Comparison of ENCODE assay signal across 8 cellular contexts in the genomic region with DNA sequence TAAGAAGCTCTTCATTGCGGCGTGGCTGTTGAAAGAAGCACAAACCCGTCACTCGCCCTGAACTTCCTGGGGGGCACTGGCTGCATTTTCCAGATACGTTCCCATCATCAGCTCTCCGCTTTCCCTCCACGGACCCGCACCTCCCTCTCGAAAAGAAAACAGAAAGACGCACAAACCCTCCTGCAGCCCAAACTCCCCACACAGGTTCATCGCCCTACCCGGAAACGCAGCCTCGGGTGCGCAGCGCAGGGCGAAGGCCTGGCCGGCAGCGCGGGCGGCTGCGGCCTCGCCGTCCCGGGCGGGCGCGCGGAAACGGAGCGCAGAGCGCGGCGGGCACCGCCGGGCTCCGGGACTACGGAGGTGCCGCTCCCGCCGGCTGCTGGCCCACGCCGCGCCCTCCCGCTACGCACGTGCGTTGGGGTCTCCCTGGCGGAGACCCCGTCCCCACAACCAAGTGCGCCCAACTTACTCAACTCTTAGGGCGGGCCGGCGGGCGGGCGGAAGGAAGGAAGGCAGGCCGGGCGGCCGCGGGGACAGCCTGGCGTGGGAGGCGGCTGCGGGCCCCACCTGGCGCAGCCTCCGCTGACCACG. TPM values are rescaled to one million over a fixed set of nuclear protein-coding genes. Genes with fewer than 3 reads are reported as not detected.
A peak's percentile ranks its signal among the peaks of the same experiment; 100 is the strongest.
DNase-seq lines count a peak whose midpoint lies in the region; ATAC-seq, FAIRE-seq and TF ChIP-seq lines count a peak whose summit lies in the region.

No MANE protein-coding gene starts in this region.

- no peaks in the 10 kb centered on the region for H4K20me1 ChIP-seq in keratinocyte (ENCODE audit: control insufficient read depth, extremely low read depth, insufficient read depth, low read length)

- H3K79me2 ChIP-seq in keratinocyte (ENCODE audit: control insufficient read depth, insufficient read depth, low read length), result peaks cover 55% of the 10 kb centered on the region

- ATAC-seq in CD4-positive, CD25-positive, alpha-beta regulatory T cell (ENCODE audit: low read depth in 2 of 2), result peak; percentile 30 to 45
- peak; percentile 55 for ATAC-seq in HG03354 (IDR thresholded peaks at IDR 0.05; ENCODE audit: poor library complexity, severe bottlenecking, unreplicated experiment)

- DNase-seq in CD4-positive, CD25-positive, alpha-beta regulatory T cell, result peak; percentile 33 to 80 (median 64)
- peak; percentile 10 for DNase-seq in GM19239 (ENCODE audit: insufficient read length, low spot score)
- peak; percentile 40 for DNase-seq in T-helper 9 cell
- DNase-seq in T47D (ENCODE audit: low read depth in 1 of 2, low spot score in 1 of 2), result peak; percentile 19 to 38
- DNase-seq in keratinocyte (ENCODE audit: low read depth, low spot score), result no peak
- peak; percentile 52 for DNase-seq in stimulated activated CD4-positive, alpha-beta T cell treated with anti-CD3 and anti-CD28 coated beads, Interleukin-4, amount 100 ng/mL, for 1 hour
- no peak for DNase-seq in NCI-H2107 (lab: John Stamatoyannopoulos, UW)

- peak overlapping the region; percentile 93 for H3K4me2 ChIP-seq in keratinocyte (ENCODE audit: control insufficient read depth, extremely low read depth, insufficient read depth, low read depth, low read length)

- peaks cover 33% of the 10 kb centered on the region for H3K36me3 Mint-ChIP-seq in CD4-positive, CD25-positive, alpha-beta regulatory T cell

- peaks cover 45% of the 10 kb centered on the region for H3K4me1 ChIP-seq in CD4-positive, CD25-positive, alpha-beta regulatory T cell (ENCODE audit: control insufficient read depth, insufficient read depth, low read length, poor library complexity, severe bottlenecking)
- H3K4me1 ChIP-seq in keratinocyte (ENCODE audit: control insufficient read depth, extremely low read depth, insufficient read depth, low read length), result peaks cover 14% of the 10 kb centered on the region

- H3K9me3 ChIP-seq in CD4-positive, CD25-positive, alpha-beta regulatory T cell (ENCODE audit: control insufficient read depth in 2 of 2, low read length in 2 of 2), result no peaks in the 10 kb centered on the region
- H3K9me3 ChIP-seq in keratinocyte (ENCODE audit: control insufficient read depth, low read depth, low read length), result no peaks in the 10 kb centered on the region

- no peaks in the 10 kb centered on the region for H3K9me3 Mint-ChIP-seq in CD4-positive, CD25-positive, alpha-beta regulatory T cell

- peak overlapping the region; percentile 89 for H3K9ac ChIP-seq in keratinocyte (ENCODE audit: control insufficient read depth, extremely low read depth, insufficient read depth, low read length)

- H3K27ac Mint-ChIP-seq in CD4-positive, CD25-positive, alpha-beta regulatory T cell, result peak overlapping the region; percentile 98 to 100 (median 98)

- peak overlapping the region; percentile 99 to 100 (median 100) for H3K4me3 Mint-ChIP-seq in CD4-positive, CD25-positive, alpha-beta regulatory T cell

- peak overlapping the region; percentile 93 for H3K27ac ChIP-seq in CD4-positive, CD25-positive, alpha-beta regulatory T cell (ENCODE audit: insufficient read depth, low read length, poor library complexity, severe bottlenecking)
- H3K27ac ChIP-seq in keratinocyte (ENCODE audit: control insufficient read depth, insufficient read depth, low read length), result peak overlapping the region; percentile 81

- H2AFZ ChIP-seq in keratinocyte (ENCODE audit: control insufficient read depth, low read length), result peak overlapping the region; percentile 56

- dilution Hi-C loops in keratinocyte (cut with MboI; ENCODE audit: extremely low pct_ligation_motif_present, low sequenced_read_pairs), result no loop called here

- H3K9me1 ChIP-seq in keratinocyte (ENCODE audit: control insufficient read depth, extremely low read depth, insufficient read depth, low read length), result no peaks in the 10 kb centered on the region

- no peaks in the 10 kb centered on the region for H3K27me3 ChIP-seq in CD4-positive, CD25-positive, alpha-beta regulatory T cell (ENCODE audit: control insufficient read depth, insufficient read depth, low read length)
- no peaks in the 10 kb centered on the region for H3K27me3 ChIP-seq in keratinocyte (ENCODE audit: control insufficient read depth, extremely low read depth, insufficient read depth, low read length)

- peaks cover 36 to 58% (median 49%) of the 10 kb centered on the region in 4 donors for H3K4me1 Mint-ChIP-seq in CD4-positive, CD25-positive, alpha-beta regulatory T cell

- TF ChIP-seq CTCF in keratinocyte (optimal IDR thresholded peaks at IDR 0.05 in 1 of 3, IDR thresholded peaks at IDR 0.05 in 1 of 3, conservative IDR thresholded peaks at IDR 0.05 in 1 of 3; ENCODE audit: extremely low read depth in 1 of 3, insufficient read depth in 2 of 3, low read length in 3 of 3), result no peak

- peak overlapping the region; percentile 94 for H3K4me3 ChIP-seq in CD4-positive, CD25-positive, alpha-beta regulatory T cell (ENCODE audit: low read depth, low read length)
- peak overlapping the region; percentile 85 to 92 (median 88) for H3K4me3 ChIP-seq in keratinocyte (ENCODE audit: control insufficient read depth in 2 of 3, extremely low read depth in 1 of 3, insufficient read depth in 2 of 3, low read depth in 1 of 3, low read length in 3 of 3)

- peak; percentile 48 for FAIRE-seq in GM19239 (lab: Jason Lieb, UNC)
- no peak for FAIRE-seq in keratinocyte (lab: Jason Lieb, UNC)

- H3K27me3 Mint-ChIP-seq in CD4-positive, CD25-positive, alpha-beta regulatory T cell, result peaks cover 4% of the 10 kb centered on the region

- peaks cover 26% of the 10 kb centered on the region for H3K36me3 ChIP-seq in CD4-positive, CD25-positive, alpha-beta regulatory T cell (ENCODE audit: control insufficient read depth, insufficient read depth, low read length)
- H3K36me3 ChIP-seq in keratinocyte (ENCODE audit: control insufficient read depth in 2 of 2, extremely low read depth in 1 of 2, insufficient read depth in 2 of 2, low read length in 2 of 2), result peaks cover 1 to 4% of the 10 kb centered on the region in 2 experiments

- in situ Hi-C loops in T47D (cut with HindIII; ENCODE audit: low pct_unique_long_range_greater_than_20kb, low sequenced_read_pairs), result no loop called here

RNA-seq across cellular contexts. Expression of a gene that starts 0.8 kb away (rescaled TPM):
- 81.0 TPM for total RNA-seq in CD4-positive, CD25-positive, alpha-beta regulatory T cell
- polyA plus RNA-seq in CD4-positive, CD25-positive, alpha-beta regulatory T cell, result 10 to 100 TPM; 44.8 to 59.5 (median 51.0) TPM
- polyA plus RNA-seq in keratinocyte, result 11.4 to 18.0 TPM (median 13.5 TPM) in 3 replicates
- 22.9 TPM for polyA plus RNA-seq in keratinocyte (2011; ENCODE audit: low read depth)
- polyA plus RNA-seq in keratinocyte (2011; cell fraction: cytosol; rRNA removed), result 5.9 and 14.7 TPM in 2 replicates
- polyA plus RNA-seq in keratinocyte (2011; cell fraction: nucleus; rRNA removed), result 25.7 and 29.0 TPM in 2 replicates
- 11.3 and 18.4 TPM in 2 replicates for polyA plus RNA-seq in keratinocyte (2012; ENCODE audit: low replicate concordance)
- polyA minus RNA-seq in keratinocyte, result 6.2 to 24.0 TPM (median 17.1 TPM) in 3 replicates
- polyA minus RNA-seq in keratinocyte (2011; cell fraction: cytosol; rRNA and poly(A)+ RNA removed), result 17.5 TPM
- polyA minus RNA-seq in keratinocyte (2011; cell fraction: nucleus; rRNA and poly(A)+ RNA removed), result 25.4 and 55.6 TPM in 2 replicates

Comparison
In these comparisons a context has a peak if more than half of its experiments do, and no peak if none do; other contexts are left out.
1. DNase-seq: peak in CD4-positive, CD25-positive, alpha-beta regulatory T cell (3 of 3), GM19239 (single experiment), T-helper 9 cell (single experiment), T47D (2 of 2) and stimulated activated CD4-positive, alpha-beta T cell treated with anti-CD3 and anti-CD28 coated beads, Interleukin-4, amount 100 ng/mL, for 1 hour (single experiment); none in keratinocyte (single experiment) and NCI-H2107 (single experiment).